Comparison of ENCODE assay signal across 13 cellular contexts in the genomic region with DNA sequence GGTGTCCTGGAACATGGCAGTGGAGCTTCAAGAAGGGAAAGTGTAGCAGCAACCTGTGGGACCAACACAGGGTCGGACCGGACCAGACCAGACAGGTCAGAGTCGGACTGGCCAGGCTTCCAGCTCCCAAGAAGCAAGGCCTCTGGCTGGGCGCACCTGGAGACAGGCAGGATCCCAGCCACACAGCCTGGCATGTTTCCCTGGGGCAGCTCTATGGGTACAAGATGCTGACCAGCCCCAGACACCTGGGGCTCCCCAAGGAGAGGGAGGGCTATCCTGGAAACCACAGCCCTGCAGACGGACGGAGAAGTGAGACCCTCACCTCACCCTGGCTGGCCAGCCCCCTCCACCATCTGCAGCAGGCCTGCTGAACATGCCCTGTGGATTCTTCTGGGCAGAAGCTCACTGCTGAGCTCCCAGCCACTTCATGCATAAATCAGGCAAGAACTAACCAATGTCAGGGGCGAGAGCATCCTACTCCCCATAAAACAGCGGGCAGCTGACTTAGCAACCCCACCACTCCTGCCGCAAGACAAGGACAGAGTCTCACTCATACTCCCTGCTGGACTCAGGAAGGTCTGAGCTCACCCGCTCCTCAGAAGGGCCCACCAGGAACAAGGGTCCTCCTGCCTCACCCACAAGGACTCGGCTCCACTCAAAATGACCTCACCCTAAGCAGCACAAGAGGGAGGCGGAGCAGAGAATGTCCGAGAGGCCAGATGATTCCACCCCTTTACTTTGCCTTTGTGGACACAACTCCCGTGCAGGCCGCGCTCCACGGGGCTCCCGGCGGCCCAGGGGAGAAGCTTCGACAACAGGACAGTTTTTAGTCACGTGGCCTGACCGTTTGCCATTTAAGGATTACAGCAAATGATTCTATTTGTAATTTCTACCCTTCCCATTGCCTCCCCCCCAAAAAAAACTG.
"Had no signal": no experiment of that assay in that cellular context is flagged by ENCODE, and none has a peak within 500 bp of the region (broad histone marks: within the 10 kb centered on the region; RNA-seq: fewer than 3 reads in every experiment).

No MANE protein-coding gene starts in this region.

- DNase-seq: activated CD8-positive, alpha-beta memory T cell treated with anti-CD3 and anti-CD28 coated beads, Interleukin-2, amount 50 U/mL, for 48 hours; activated CD8-positive, alpha-beta T cell treated with anti-CD3 and anti-CD28 coated beads, Interleukin-2, amount 10 ng/mL, durations not matched to agents 7 days and 5 days; cerebellar nuclear complex; cortex of kidney; left colon; natural killer cell; occipital lobe; retina; stimulated activated CD8-positive, alpha-beta memory T cell treated with anti-CD3 and anti-CD28 coated beads, Interleukin-4, amount 100 ng/mL, for 48 hours; stimulated activated naive CD8-positive, alpha-beta T cell treated with anti-CD3 and anti-CD28 coated beads, Interleukin-15, amount 100 ng/mL, for 72 hours; T-cell had no signal

- H3K27ac ChIP-seq: suprapubic skin had no signal

- H3K27me3 ChIP-seq: suprapubic skin had no signal

- H3K4me3 ChIP-seq: lung, suprapubic skin had no signal

- H3K9me3 ChIP-seq: suprapubic skin had no signal
